ENCODE assay signal across 23 cellular contexts in genomic region chr10:35133586-35133985, GRCh38. TPM values are rescaled to one million over a fixed set of nuclear protein-coding genes. Genes with fewer than 3 reads are reported as not detected.
DNase-seq lines count a peak whose midpoint lies in the region; ATAC-seq, FAIRE-seq and TF ChIP-seq lines count a peak whose summit lies in the region.
"Had no signal": no experiment of that assay in that cellular context is flagged by ENCODE, and none has a peak within 500 bp of the region (broad histone marks: within the 10 kb centered on the region; RNA-seq: fewer than 3 reads in every experiment).

No MANE protein-coding gene starts in this region.

- H3K4me1 ChIP-seq in tibial artery: peaks cover 0 to 34% (median 2%) of the 10 kb centered on the region in 4 donors

- CTCF ChIA-PET in activated CD4-positive, alpha-beta T cell treated with anti-CD3 and anti-CD28 coated beads for 36 hours (lab: Charles Lee): interaction anchor here (2.6 kb wide), 1 partner anchor 62 kb away, joined by 17 read pairs; no protein-coding TSS in a partner anchor
- CTCF ChIA-PET in activated CD8-positive, alpha-beta T cell treated with anti-CD3 and anti-CD28 coated beads for 36 hours (lab: Charles Lee): interaction anchor here (1.2 to 10.2 kb wide), 4 partner anchors 13 to 139 kb away, joined by 3 to 148 read pairs (median 6); no protein-coding TSS in a partner anchor

- no peak overlapping the region for H3K27ac ChIP-seq in tibial artery
- H3K27ac ChIP-seq: 22Rv1, ascending aorta, epithelial cell of prostate, uterus had no signal

- H3K4me1 Mint-ChIP-seq in activated CD4-positive, alpha-beta T cell treated with anti-CD3 and anti-CD28 coated beads for 36 hours: peaks cover 62% of the 10 kb centered on the region
- peaks cover 61% of the 10 kb centered on the region for H3K4me1 Mint-ChIP-seq in activated CD8-positive, alpha-beta T cell treated with anti-CD3 and anti-CD28 coated beads for 36 hours (ENCODE audit: low read depth)
- peaks cover 27 to 45% (median 28%) of the 10 kb centered on the region in 3 donors for H3K4me1 Mint-ChIP-seq in naive B cell

- no peak overlapping the region for H3K4me3 ChIP-seq in tibial artery
- H3K4me3 ChIP-seq: ascending aorta, uterus had no signal

- peak; percentile 89 for FAIRE-seq in GM19239 (lab: Jason Lieb, UNC)
- FAIRE-seq: islet of Langerhans had no signal

- POLR2A ChIA-PET in activated CD4-positive, alpha-beta T cell treated with anti-CD3 and anti-CD28 coated beads for 36 hours (lab: Charles Lee): interaction anchor here (0.5 to 0.7 kb wide), 4 partner anchors 34 to 363 kb away, joined by 3 read pairs; no protein-coding TSS in a partner anchor
- POLR2A ChIA-PET in activated CD8-positive, alpha-beta T cell treated with anti-CD3 and anti-CD28 coated beads for 36 hours (lab: Charles Lee): interaction anchor here (0.6 to 0.9 kb wide), 2 partner anchors 8 to 63 kb away, joined by 3 read pairs; no protein-coding TSS in a partner anchor

- no peak overlapping the region for H3K4me3 Mint-ChIP-seq in activated CD4-positive, alpha-beta T cell treated with anti-CD3 and anti-CD28 coated beads for 36 hours
- H3K4me3 Mint-ChIP-seq in activated CD8-positive, alpha-beta T cell treated with anti-CD3 and anti-CD28 coated beads for 36 hours: no peak overlapping the region
- peak overlapping the region in 1 of 8 donors; percentile 35 for H3K4me3 Mint-ChIP-seq in naive B cell
- H3K4me3 Mint-ChIP-seq: HFFc6 had no signal

- H3K27me3 Mint-ChIP-seq in activated CD4-positive, alpha-beta T cell treated with anti-CD3 and anti-CD28 coated beads for 36 hours: no peaks in the 10 kb centered on the region
- no peaks in the 10 kb centered on the region for H3K27me3 Mint-ChIP-seq in activated CD8-positive, alpha-beta T cell treated with anti-CD3 and anti-CD28 coated beads for 36 hours
- H3K27me3 Mint-ChIP-seq in naive B cell: no peaks in the 10 kb centered on the region

- no peaks in the 10 kb centered on the region for H3K9me3 ChIP-seq in tibial artery
- H3K9me3 ChIP-seq: ascending aorta, uterus had no signal

- TF ChIP-seq CTCF in activated CD8-positive, alpha-beta T cell treated with anti-CD3 and anti-CD28 coated beads for 36 hours (IDR thresholded peaks at IDR 0.05): no peak
- TF ChIP-seq CTCF in tibial artery (IDR thresholded peaks at IDR 0.05): no peak

- peak; percentile 50 for ATAC-seq in activated CD4-positive, alpha-beta T cell treated with anti-CD3 and anti-CD28 coated beads for 36 hours
- ATAC-seq in activated CD8-positive, alpha-beta T cell treated with anti-CD3 and anti-CD28 coated beads for 36 hours: peak; percentile 27
- no peak for ATAC-seq in naive B cell (ENCODE audit: low read depth in 2 of 2)
- ATAC-seq in HG03342 (IDR thresholded peaks at IDR 0.05; ENCODE audit: unreplicated experiment): no peak

- H3K36me3 ChIP-seq in tibial artery: no peaks in the 10 kb centered on the region
- H3K36me3 ChIP-seq: ascending aorta, uterus had no signal

- H3K9me3 Mint-ChIP-seq in activated CD4-positive, alpha-beta T cell treated with anti-CD3 and anti-CD28 coated beads for 36 hours (ENCODE audit: low read depth): no peaks in the 10 kb centered on the region
- no peaks in the 10 kb centered on the region for H3K9me3 Mint-ChIP-seq in activated CD8-positive, alpha-beta T cell treated with anti-CD3 and anti-CD28 coated beads for 36 hours
- no peaks in the 10 kb centered on the region for H3K9me3 Mint-ChIP-seq in naive B cell
- H3K9me3 Mint-ChIP-seq: HFFc6 had no signal

- peak overlapping the region; percentile 66 for H3K27ac Mint-ChIP-seq in activated CD4-positive, alpha-beta T cell treated with anti-CD3 and anti-CD28 coated beads for 36 hours
- peak overlapping the region; percentile 78 for H3K27ac Mint-ChIP-seq in activated CD8-positive, alpha-beta T cell treated with anti-CD3 and anti-CD28 coated beads for 36 hours
- peak overlapping the region; percentile 7 to 98 (median 92) for H3K27ac Mint-ChIP-seq in naive B cell
- H3K27ac Mint-ChIP-seq: HFFc6 had no signal

- H3K36me3 Mint-ChIP-seq in activated CD4-positive, alpha-beta T cell treated with anti-CD3 and anti-CD28 coated beads for 36 hours (ENCODE audit: low read depth): peaks cover 12% of the 10 kb centered on the region
- H3K36me3 Mint-ChIP-seq in activated CD8-positive, alpha-beta T cell treated with anti-CD3 and anti-CD28 coated beads for 36 hours (ENCODE audit: low read depth): peaks cover 12% of the 10 kb centered on the region
- no peaks in the 10 kb centered on the region for H3K36me3 Mint-ChIP-seq in naive B cell

- intact Hi-C loops in activated CD4-positive, alpha-beta T cell treated with anti-CD3 and anti-CD28 coated beads for 36 hours (cut with DNase I, micrococcal nuclease): loop anchor here in 1 of 2 experiments (2.0 kb wide), 1 partner anchor 15 kb away; no protein-coding TSS in a partner anchor
- intact Hi-C loops in activated CD8-positive, alpha-beta T cell treated with anti-CD3 and anti-CD28 coated beads for 36 hours (cut with micrococcal nuclease): no loop called here
- intact Hi-C loops in tibial artery (cut with DNase I; ENCODE audit: low total_unique reads): no loop called here

- no peak for DNase-seq in activated CD4-positive, alpha-beta T cell treated with anti-CD3 and anti-CD28 coated beads for 36 hours
- no peak for DNase-seq in activated CD4-positive, alpha-beta T cell treated with anti-CD3 and anti-CD28 coated beads, Interleukin-2, amount 50 U/mL, for 48 hours
- DNase-seq in GM19239 (ENCODE audit: insufficient read length, low spot score): no peak
- DNase-seq in activated CD8-positive, alpha-beta T cell treated with anti-CD3 and anti-CD28 coated beads for 36 hours: peak; percentile 20
- no peak for DNase-seq in naive B cell
- DNase-seq in tibial artery: no peak
- DNase-seq in H4 (ENCODE audit: low spot score): no peak
- DNase-seq: AML-193; Calu3; foreskin fibroblast; HFFc6; hippocampal formation; NCI-H146; NCI-H69; occipital lobe; retina; stimulated activated CD4-positive, alpha-beta T cell treated with anti-CD3 and anti-CD28 coated beads, Interleukin-4, amount 100 ng/mL, for 24 hours; uterus had no signal

- H3K27me3 ChIP-seq in tibial artery: no peaks in the 10 kb centered on the region
- H3K27me3 ChIP-seq: ascending aorta, uterus had no signal

RNA-seq across cellular contexts. Expression of gene CREM, which starts 6.9 kb away (rescaled TPM):
- 100 to 1,000 TPM; 106 to 126 TPM for total RNA-seq in activated CD4-positive, alpha-beta T cell treated with anti-CD3 and anti-CD28 coated beads for 36 hours
- 100 to 1,000 TPM; 121 to 131 TPM for total RNA-seq in activated CD8-positive, alpha-beta T cell treated with anti-CD3 and anti-CD28 coated beads for 36 hours
- polyA plus RNA-seq in naive B cell (ENCODE audit: low read depth in 6 of 6): 10 to 100 TPM; 12.3 to 31.0 (median 16.8) TPM
- total RNA-seq in H4 (2014; rRNA removed; shearing (Covaris generic)): 45.6 and 48.0 TPM in 2 replicates

RNA-seq across cellular contexts. Expression of gene CUL2, which starts 43.4 kb away (rescaled TPM):
- 10 to 100 TPM; 42.7 to 45.3 TPM for total RNA-seq in activated CD4-positive, alpha-beta T cell treated with anti-CD3 and anti-CD28 coated beads for 36 hours
- total RNA-seq in activated CD8-positive, alpha-beta T cell treated with anti-CD3 and anti-CD28 coated beads for 36 hours: 10 to 100 TPM; 37.4 to 40.2 TPM
- polyA plus RNA-seq in naive B cell (ENCODE audit: low read depth in 6 of 6): 10 to 100 TPM; 23.7 to 36.2 (median 28.4) TPM
- total RNA-seq in H4 (2014; rRNA removed; shearing (Covaris generic)): 9.4 and 17.3 TPM in 2 replicates

Comparison
In these comparisons a context has a peak if more than half of its experiments do, and no peak if none do; other contexts are left out.
1. ATAC-seq: peak in activated CD4-positive, alpha-beta T cell treated with anti-CD3 and anti-CD28 coated beads for 36 hours (single experiment) and activated CD8-positive, alpha-beta T cell treated with anti-CD3 and anti-CD28 coated beads for 36 hours (single experiment); none in naive B cell (0 of 2) and HG03342 (single experiment).
2. Peak in every context shown above with its lines, with median percentiles within 50 percentile points of each other: H3K27ac Mint-ChIP-seq.